8 cellular contexts compared by ENCODE assay signal in genomic region chr5:141412853-141413539, GRCh38. TPM values are rescaled to one million over a fixed set of nuclear protein-coding genes. Genes with fewer than 3 reads are reported as not detected.
DNase-seq lines count a peak whose midpoint lies in the region; ATAC-seq and TF ChIP-seq lines count a peak whose summit lies in the region.

Gene PCDHGA10 (plus strand): TSS chr5:141412987. CDS start chr5:141413176, 189 bp downstream.

- peak within 1 kb of the TSS; percentile 84 for H3K4me3 Mint-ChIP-seq in activated T-cell treated with anti-CD3 and anti-CD28 coated beads, Interleukin-2, amount 50 U/mL, for 4 hours
- H3K4me3 Mint-ChIP-seq in nephron progenitor cell: peak within 1 kb of the TSS; percentile 88

- TF ChIP-seq CTCF in fibroblast of pulmonary artery (IDR thresholded peaks at IDR 0.05; ENCODE audit: low read length, missing control alignments) (peak; percentile 75), nephron progenitor cell (IDR thresholded peaks at IDR 0.05) (peak; percentile 56), upper lobe of right lung (IDR thresholded peaks at IDR 0.05) (peak; percentile 56)

- intact Hi-C loops in upper lobe of right lung (cut with DNase I): no loop called here

- no peaks in the 10 kb centered on the region for H3K36me3 ChIP-seq in upper lobe of right lung

- peak within 1 kb of the TSS; percentile 81 for H3K27ac Mint-ChIP-seq in nephron progenitor cell

- peaks cover 55% of the 10 kb centered on the region for H3K9me3 ChIP-seq in upper lobe of right lung

- peaks cover 11% of the 10 kb centered on the region for H3K27me3 ChIP-seq in upper lobe of right lung

- peaks cover 81% of the 10 kb centered on the region for H3K27me3 Mint-ChIP-seq in activated T-cell treated with anti-CD3 and anti-CD28 coated beads, Interleukin-2, amount 50 U/mL, for 4 hours (ENCODE audit: low read depth)
- H3K27me3 Mint-ChIP-seq in nephron progenitor cell (ENCODE audit: low read depth, poor library complexity): peaks cover 26% of the 10 kb centered on the region

- ATAC-seq in activated CD4-positive, CD25-positive, alpha-beta regulatory T cell treated with anti-CD3 and anti-CD28 coated beads, Interleukin-2, amount 50 U/mL, for 24 hours: peak; percentile 71 to 75
- ATAC-seq in HG02884 (IDR thresholded peaks at IDR 0.05; ENCODE audit: unreplicated experiment) (peak; percentile 72), upper lobe of right lung (peak; percentile 79)
- ATAC-seq in activated T-cell treated with anti-CD3 and anti-CD28 coated beads, Interleukin-2, amount 50 U/mL, for 4 hours: peak; percentile 73 to 76

- peaks cover 18% of the 10 kb centered on the region for H3K36me3 Mint-ChIP-seq in activated T-cell treated with anti-CD3 and anti-CD28 coated beads, Interleukin-2, amount 50 U/mL, for 4 hours (ENCODE audit: insufficient read depth)
- H3K36me3 Mint-ChIP-seq in nephron progenitor cell (ENCODE audit: low read depth): peaks cover 97% of the 10 kb centered on the region

- H3K4me1 ChIP-seq in upper lobe of right lung: no peaks in the 10 kb centered on the region

- H3K4me3 ChIP-seq in fibroblast of pulmonary artery (replicated peaks; ENCODE audit: low read depth, low read length) (peak within 1 kb of the TSS; percentile 58), upper lobe of right lung (peak within 1 kb of the TSS; percentile 39)

- H3K27ac ChIP-seq in upper lobe of right lung: no peak within 1 kb of the TSS

- H3K4me1 Mint-ChIP-seq in activated T-cell treated with anti-CD3 and anti-CD28 coated beads, Interleukin-2, amount 50 U/mL, for 4 hours (ENCODE audit: low read depth): peaks cover 16% of the 10 kb centered on the region
- peaks cover 26% of the 10 kb centered on the region for H3K4me1 Mint-ChIP-seq in nephron progenitor cell

- DNase-seq in activated CD4-positive, CD25-positive, alpha-beta regulatory T cell (lab: John Stamatoyannopoulos, UW): no peak
- DNase-seq in NCI-H748 (lab: John Stamatoyannopoulos, UW; ENCODE audit: unreplicated experiment) (peak; percentile 81), fibroblast of pulmonary artery (ENCODE audit: low read depth) (peak; percentile 84), nephron progenitor cell (peak; percentile 45), upper lobe of right lung (no peak)
- peak; percentile 38 for DNase-seq in activated T-cell treated with anti-CD3 and anti-CD28 coated beads, Interleukin-2, amount 50 U/mL, for 4 hours

- peaks cover 22% of the 10 kb centered on the region for H3K9me3 Mint-ChIP-seq in activated T-cell treated with anti-CD3 and anti-CD28 coated beads, Interleukin-2, amount 50 U/mL, for 4 hours
- peaks cover 99% of the 10 kb centered on the region for H3K9me3 Mint-ChIP-seq in nephron progenitor cell

RNA-seq across cellular contexts. Expression of gene PCDHGA10, which starts in this region (rescaled TPM):
- total RNA-seq in activated T-cell treated with anti-CD3 and anti-CD28 coated beads, Interleukin-2, amount 50 U/mL, for 4 hours: under 1 TPM; 0.25 to 0.68 (median 0.40) TPM
- total RNA-seq in upper lobe of right lung: 6.2 TPM

Comparison
In these comparisons a context has a peak if more than half of its experiments do, and no peak if none do; other contexts are left out.
1. Peak in DNase-seq and ATAC-seq in activated T-cell treated with anti-CD3 and anti-CD28 coated beads, Interleukin-2, amount 50 U/mL, for 4 hours; RNA of the gene not detected or under 1 TPM.
2. DNase-seq: peak in NCI-H748 (single experiment), fibroblast of pulmonary artery (single experiment) and nephron progenitor cell (single experiment); none in activated CD4-positive, CD25-positive, alpha-beta regulatory T cell (0 of 4) and upper lobe of right lung (single experiment).
3. Peak in every context shown above with its lines, with median percentiles within 50 percentile points of each other: ATAC-seq and CTCF ChIP-seq.